Comparison of ENCODE assay signal across 13 cellular contexts in genomic region chr16:87931504-87931903, GRCh38. TPM values are rescaled to one million over a fixed set of nuclear protein-coding genes. Genes with fewer than 3 reads are reported as not detected.
A peak's percentile ranks its signal among the peaks of the same experiment; 100 is the strongest.
DNase-seq lines count a peak whose midpoint lies in the region; TF ChIP-seq lines count a peak whose summit lies in the region.
"Had no signal": no experiment of that assay in that cellular context is flagged by ENCODE, and none has a peak within 500 bp of the region (broad histone marks: within the 10 kb centered on the region; RNA-seq: fewer than 3 reads in every experiment).

No MANE protein-coding gene starts in this region.

- H2BK12ac ChIP-seq in neuronal stem cell (ENCODE audit: low read length), result no peak overlapping the region

- H3K4me2 ChIP-seq in neuronal stem cell (ENCODE audit: insufficient read depth, low read length, poor library complexity, severe bottlenecking), result no peak overlapping the region

- H4K91ac ChIP-seq in neuronal stem cell (ENCODE audit: low read depth, low read length, poor library complexity), result no peak overlapping the region

- H3K9me3 Mint-ChIP-seq in activated CD4-positive, alpha-beta T cell treated with anti-CD3 and anti-CD28 coated beads, Interleukin-2, amount 10 ng/mL, durations not matched to agents 7 days and 5 days, result no peaks in the 10 kb centered on the region
- peaks cover 4% of the 10 kb centered on the region for H3K9me3 Mint-ChIP-seq in nephron progenitor cell

- H3K27ac ChIP-seq in neuronal stem cell (replicated peaks; ENCODE audit: low read length), result no peak overlapping the region
- H3K27ac ChIP-seq: tibial artery had no signal

- no peak overlapping the region for H3K18ac ChIP-seq in neuronal stem cell (ENCODE audit: low read length)

- DNase-seq in activated CD4-positive, alpha-beta T cell treated with anti-CD3 and anti-CD28 coated beads for 48 hours, result peak; percentile 55
- no peak for DNase-seq in activated CD4-positive, alpha-beta T cell treated with anti-CD3 and anti-CD28 coated beads, Interleukin-2, amount 10 ng/mL, durations not matched to agents 7 days and 5 days
- DNase-seq in OCI-M1 (lab: John Stamatoyannopoulos, UW) (peak; percentile 51), neuronal stem cell (ENCODE audit: low spot score) (no peak), NCI-H446 treated with DMSO at 0.1 percent for 48 hours (lab: John Stamatoyannopoulos, UW) (no peak), nephron progenitor cell (no peak), SIG-M5 treated with dmso at 0.1 percent for 504 hours (lab: John Stamatoyannopoulos, UW; ENCODE audit: unreplicated experiment) (no peak)
- DNase-seq in activated naive CD4-positive, alpha-beta T cell treated with anti-CD3 and anti-CD28 coated beads, Interleukin-2, amount 50 U/mL, for 16 hours, result peak; percentile 36
- DNase-seq: activated CD4-positive, alpha-beta T cell treated with anti-CD3 and anti-CD28 coated beads for 1 hour; anterior cingulate cortex; tibial artery had no signal

- no peaks in the 10 kb centered on the region for H3K36me3 Mint-ChIP-seq in activated CD4-positive, alpha-beta T cell treated with anti-CD3 and anti-CD28 coated beads, Interleukin-2, amount 10 ng/mL, durations not matched to agents 7 days and 5 days (ENCODE audit: low read depth)
- no peaks in the 10 kb centered on the region for H3K36me3 Mint-ChIP-seq in nephron progenitor cell (ENCODE audit: low read depth)

- CTCF ChIA-PET in activated CD4-positive, alpha-beta T cell treated with anti-CD3 and anti-CD28 coated beads, Interleukin-2, amount 10 ng/mL, durations not matched to agents 7 days and 5 days (lab: Charles Lee), result no interaction called here

- H3K9me3 ChIP-seq in neuronal stem cell (replicated peaks in 1 of 2; ENCODE audit: control insufficient read depth in 2 of 2, insufficient read depth in 1 of 2, low read depth in 1 of 2, low read length in 2 of 2), result no peaks in the 10 kb centered on the region
- H3K9me3 ChIP-seq: tibial artery had no signal

- no CpG with 5 or more reads among the region's 17 CpGs for WGBS in neuronal stem cell (ENCODE audit: extremely low coverage in 2 of 2, insufficient read length in 2 of 2, insufficient replicate concordance in 1 of 2), 2 donors

- no peak overlapping the region for H3K4ac ChIP-seq in neuronal stem cell (ENCODE audit: low read length)

- H3K4me3 Mint-ChIP-seq in activated CD4-positive, alpha-beta T cell treated with anti-CD3 and anti-CD28 coated beads, Interleukin-2, amount 10 ng/mL, durations not matched to agents 7 days and 5 days, result no peak overlapping the region
- H3K4me3 Mint-ChIP-seq in nephron progenitor cell, result no peak overlapping the region

- H3K4me3 ChIP-seq in neuronal stem cell (ENCODE audit: low read length in 2 of 2), result no peak overlapping the region
- H3K4me3 ChIP-seq: tibial artery had no signal

- POLR2A ChIA-PET in activated CD4-positive, alpha-beta T cell treated with anti-CD3 and anti-CD28 coated beads, Interleukin-2, amount 10 ng/mL, durations not matched to agents 7 days and 5 days (lab: Charles Lee), result no interaction called here

- H2AFZ ChIP-seq in neuronal stem cell (ENCODE audit: low read length), result peak overlapping the region; percentile 83

- H2AK5ac ChIP-seq in neuronal stem cell (ENCODE audit: low read depth, low read length), result no peak overlapping the region

- no peak overlapping the region for H4K8ac ChIP-seq in neuronal stem cell (ENCODE audit: low read depth, low read length)

- no peak overlapping the region for H3K27ac Mint-ChIP-seq in activated CD4-positive, alpha-beta T cell treated with anti-CD3 and anti-CD28 coated beads, Interleukin-2, amount 10 ng/mL, durations not matched to agents 7 days and 5 days
- no peak overlapping the region for H3K27ac Mint-ChIP-seq in nephron progenitor cell

- H3K36me3 ChIP-seq in neuronal stem cell (replicated peaks in 1 of 2; ENCODE audit: control insufficient read depth in 2 of 2, insufficient read depth in 2 of 2, low read length in 2 of 2), result no peaks in the 10 kb centered on the region
- H3K36me3 ChIP-seq: tibial artery had no signal

- H3K27me3 Mint-ChIP-seq in activated CD4-positive, alpha-beta T cell treated with anti-CD3 and anti-CD28 coated beads, Interleukin-2, amount 10 ng/mL, durations not matched to agents 7 days and 5 days, result peaks cover 5% of the 10 kb centered on the region
- H3K27me3 Mint-ChIP-seq in nephron progenitor cell (ENCODE audit: low read depth, poor library complexity), result peaks cover 8% of the 10 kb centered on the region

- H3K9ac ChIP-seq in neuronal stem cell (ENCODE audit: low read depth, low read length, poor library complexity), result no peak overlapping the region

- H3K4me1 ChIP-seq in neuronal stem cell (ENCODE audit: control insufficient read depth in 2 of 2, insufficient read depth in 1 of 2, low read depth in 1 of 2, low read length in 2 of 2), result peaks cover 1 to 7% of the 10 kb centered on the region in 2 donors
- H3K4me1 ChIP-seq: tibial artery had no signal

- no peak overlapping the region for H2BK15ac ChIP-seq in neuronal stem cell (ENCODE audit: low read length)

- no peak overlapping the region for H3K14ac ChIP-seq in neuronal stem cell (ENCODE audit: low read length)

- H2BK5ac ChIP-seq in neuronal stem cell (ENCODE audit: low read length), result no peak overlapping the region

- H3K27me3 ChIP-seq in neuronal stem cell (ENCODE audit: control insufficient read depth in 3 of 3, insufficient read depth in 3 of 3, low read depth in 1 of 3, low read length in 3 of 3), result peaks cover 0 to under 1% (median 0%) of the 10 kb centered on the region in 3 experiments

- H2BK120ac ChIP-seq in neuronal stem cell (ENCODE audit: low read depth, low read length), result no peak overlapping the region

- H3K4me1 Mint-ChIP-seq in activated CD4-positive, alpha-beta T cell treated with anti-CD3 and anti-CD28 coated beads, Interleukin-2, amount 10 ng/mL, durations not matched to agents 7 days and 5 days, result peaks cover under 1% of the 10 kb centered on the region
- peaks cover 8% of the 10 kb centered on the region for H3K4me1 Mint-ChIP-seq in nephron progenitor cell

- H3K23ac ChIP-seq in neuronal stem cell (ENCODE audit: low read depth, low read length, poor library complexity), result no peak overlapping the region

- no peak for TF ChIP-seq CTCF in nephron progenitor cell (IDR thresholded peaks at IDR 0.05)

- no peaks in the 10 kb centered on the region for H3K79me1 ChIP-seq in neuronal stem cell (ENCODE audit: low read depth, low read length)

RNA-seq across cellular contexts. Expression of gene CA5A, which starts 4.8 kb away (rescaled TPM):
- total RNA-seq in activated CD4-positive, alpha-beta T cell treated with anti-CD3 and anti-CD28 coated beads, Interleukin-2, amount 10 ng/mL, durations not matched to agents 7 days and 5 days, result not detected
- not detected for polyA plus RNA-seq in neuronal stem cell (2013, experiment 1 of 2)
- polyA plus RNA-seq in neuronal stem cell (2013, experiment 2 of 2), result not detected
- total RNA-seq: endothelial cell of umbilical vein, pulmonary artery endothelial cell had no signal
- polyA plus RNA-seq: endothelial cell of umbilical vein had no signal

RNA-seq across cellular contexts. Expression of gene BANP, which starts 19.7 kb away (rescaled TPM):
- 10 to 100 TPM; 43.2 to 45.5 TPM for total RNA-seq in activated CD4-positive, alpha-beta T cell treated with anti-CD3 and anti-CD28 coated beads, Interleukin-2, amount 10 ng/mL, durations not matched to agents 7 days and 5 days
- 22.7 TPM for polyA plus RNA-seq in neuronal stem cell (2013, experiment 1 of 2)
- 22.7 TPM for polyA plus RNA-seq in neuronal stem cell (2013, experiment 2 of 2)

Comparison
In these comparisons a context has a peak if more than half of its experiments do, and no peak if none do; other contexts are left out.
1. DNase-seq: peak in activated CD4-positive, alpha-beta T cell treated with anti-CD3 and anti-CD28 coated beads for 48 hours (single experiment), OCI-M1 (single experiment) and activated naive CD4-positive, alpha-beta T cell treated with anti-CD3 and anti-CD28 coated beads, Interleukin-2, amount 50 U/mL, for 16 hours (single experiment); none in activated CD4-positive, alpha-beta T cell treated with anti-CD3 and anti-CD28 coated beads, Interleukin-2, amount 10 ng/mL, durations not matched to agents 7 days and 5 days (single experiment), neuronal stem cell (single experiment), NCI-H446 treated with DMSO at 0.1 percent for 48 hours (single experiment), nephron progenitor cell (single experiment) and SIG-M5 treated with dmso at 0.1 percent for 504 hours (single experiment).